ENCODE assay signal across 14 cellular contexts in the genomic region with DNA sequence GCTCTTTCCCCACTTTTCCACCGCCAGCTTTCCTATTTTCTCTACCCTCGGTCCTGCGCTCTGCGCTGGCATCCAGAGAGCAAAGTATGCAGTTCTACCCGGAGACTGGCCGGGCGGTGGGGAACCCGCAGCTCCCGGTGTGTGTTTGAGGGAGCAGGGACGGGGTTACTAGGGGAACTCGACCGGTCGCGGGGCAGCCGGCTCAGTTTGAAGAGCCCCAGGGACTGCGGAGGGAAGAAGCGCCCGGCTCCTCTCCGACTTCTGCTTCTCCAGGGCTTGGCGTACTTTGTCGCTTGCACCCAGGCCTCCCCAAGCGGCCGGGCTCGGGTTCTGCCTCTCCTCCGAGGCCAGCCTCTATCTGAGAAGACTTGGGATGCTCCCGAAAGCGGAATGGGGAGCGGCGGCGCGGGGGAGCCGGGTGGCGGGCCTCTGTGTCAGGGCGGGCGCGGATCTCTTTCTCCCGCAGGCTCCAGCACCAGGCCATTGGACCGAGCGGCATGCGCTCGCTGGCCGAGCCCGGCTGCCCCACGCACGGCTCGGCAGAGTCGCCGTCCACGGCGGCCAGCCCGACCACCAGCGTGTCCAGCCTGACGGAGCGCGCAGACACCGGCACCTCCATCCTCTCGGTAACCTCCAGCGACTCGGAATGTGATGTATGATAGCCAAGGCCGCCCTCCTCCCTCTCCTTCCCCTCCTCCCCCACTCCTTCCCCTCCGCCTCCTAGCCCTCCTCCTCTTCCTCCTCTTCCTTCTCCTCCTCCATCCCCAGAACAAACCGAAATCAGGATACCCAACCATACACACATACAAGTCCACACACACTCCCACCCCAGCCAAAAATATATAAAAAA. TPM values are rescaled to one million over a fixed set of nuclear protein-coding genes. Genes with fewer than 3 reads are reported as not detected.
DNase-seq lines count a peak whose midpoint lies in the region; ATAC-seq and TF ChIP-seq lines count a peak whose summit lies in the region.
"Had no signal": no experiment of that assay in that cellular context is flagged by ENCODE, and none has a peak within 500 bp of the region (broad histone marks: within the 10 kb centered on the region; RNA-seq: fewer than 3 reads in every experiment).

No MANE protein-coding gene starts in this region.

- H3K9me3 ChIP-seq in adipocyte (ENCODE audit: control insufficient read depth, low read length) (no peaks in the 10 kb centered on the region), left lung (no peaks in the 10 kb centered on the region), OCI-LY7 (ENCODE audit: low read length) (no peaks in the 10 kb centered on the region), upper lobe of right lung (no peaks in the 10 kb centered on the region)
- H3K9me3 ChIP-seq: pancreas had no signal

- H3K79me2 ChIP-seq in OCI-LY7 (ENCODE audit: insufficient read depth, low read depth, low read length): no peaks in the 10 kb centered on the region

- intact Hi-C loops in left lung (cut with DNase I) (no loop called here), OCI-LY7 (cut with micrococcal nuclease; ENCODE audit: unreplicated experiment) (no loop called here), upper lobe of right lung (cut with DNase I) (no loop called here)

- H2AFZ ChIP-seq in OCI-LY7 (ENCODE audit: low read length): no peak overlapping the region

- TF ChIP-seq CTCF in left lung (IDR thresholded peaks at IDR 0.05) (no peak), OCI-LY7 (conservative IDR thresholded peaks at IDR 0.05; ENCODE audit: low read length) (no peak), upper lobe of right lung (IDR thresholded peaks at IDR 0.05) (no peak)

- no peaks in the 10 kb centered on the region for H3K36me3 Mint-ChIP-seq in activated T-cell treated with anti-CD3 and anti-CD28 coated beads, Interleukin-2, amount 50 U/mL, for 24 hours (ENCODE audit: low read depth)
- H3K36me3 Mint-ChIP-seq in stimulated activated naive B cell treated with anti-CD40 and anti-IgM and Interleukin-4, amounts not matched to agents 10 μg/mL and 1 μg/mL and 100 μg/mL, for 72 hours: peaks cover 0 to 2% of the 10 kb centered on the region in 2 donors

- H3K4me1 Mint-ChIP-seq in activated T-cell treated with anti-CD3 and anti-CD28 coated beads, Interleukin-2, amount 50 U/mL, for 24 hours (ENCODE audit: low read depth): peaks cover 49% of the 10 kb centered on the region
- H3K4me1 Mint-ChIP-seq in stimulated activated naive B cell treated with anti-CD40 and anti-IgM and Interleukin-4, amounts not matched to agents 10 μg/mL and 1 μg/mL and 100 μg/mL, for 72 hours: peaks cover 39 to 71% of the 10 kb centered on the region in 2 donors

- H3K27ac Mint-ChIP-seq in activated T-cell treated with anti-CD3 and anti-CD28 coated beads, Interleukin-2, amount 50 U/mL, for 24 hours: no peak overlapping the region
- peak overlapping the region; percentile 39 for H3K27ac Mint-ChIP-seq in stimulated activated naive B cell treated with anti-CD40 and anti-IgM and Interleukin-4, amounts not matched to agents 10 μg/mL and 1 μg/mL and 100 μg/mL, for 72 hours

- H3K9me2 ChIP-seq in OCI-LY7 (ENCODE audit: insufficient read depth, low read length): no peaks in the 10 kb centered on the region

- no peaks in the 10 kb centered on the region for H3K9me3 Mint-ChIP-seq in activated T-cell treated with anti-CD3 and anti-CD28 coated beads, Interleukin-2, amount 50 U/mL, for 24 hours
- no peaks in the 10 kb centered on the region for H3K9me3 Mint-ChIP-seq in stimulated activated naive B cell treated with anti-CD40 and anti-IgM and Interleukin-4, amounts not matched to agents 10 μg/mL and 1 μg/mL and 100 μg/mL, for 72 hours

- DNase-seq in activated T-cell treated with anti-CD3 and anti-CD28 coated beads, Interleukin-2, amount 50 U/mL, for 24 hours: peak; percentile 34
- DNase-seq in activated T-cell treated with anti-CD3 and anti-CD28 coated beads for 4 hours (no peak), adipocyte (ENCODE audit: low read depth) (no peak), left lung (no peak), OCI-LY7 (ENCODE audit: low spot score) (no peak), upper lobe of right lung (no peak)
- DNase-seq in stimulated activated naive B cell treated with anti-CD40 and anti-IgM and Interleukin-4, amounts not matched to agents 10 μg/mL and 1 μg/mL and 100 μg/mL, for 72 hours: no peak
- DNase-seq: islet precursor cell, NCI-H2171 treated with DMSO at 0.1 percent for 48 hours, pancreas had no signal

- BruUV-seq in OCI-LY7 (replicated peaks; lab: Mats Ljungman, UMichigan): no TSS peak

- peaks cover 9% of the 10 kb centered on the region for H3K4me1 ChIP-seq in adipocyte (ENCODE audit: control insufficient read depth, insufficient read depth, low read length)
- peaks cover 6 to 34% of the 10 kb centered on the region in 2 donors for H3K4me1 ChIP-seq in left lung
- H3K4me1 ChIP-seq in OCI-LY7 (ENCODE audit: insufficient read depth, low read length, poor library complexity, severe bottlenecking): no peaks in the 10 kb centered on the region
- peaks cover 20% of the 10 kb centered on the region for H3K4me1 ChIP-seq in upper lobe of right lung

- peak overlapping the region; percentile 35 for H3K4me3 Mint-ChIP-seq in activated T-cell treated with anti-CD3 and anti-CD28 coated beads, Interleukin-2, amount 50 U/mL, for 24 hours
- H3K4me3 Mint-ChIP-seq in stimulated activated naive B cell treated with anti-CD40 and anti-IgM and Interleukin-4, amounts not matched to agents 10 μg/mL and 1 μg/mL and 100 μg/mL, for 72 hours: peak overlapping the region; percentile 74 to 79

- peak overlapping the region; percentile 54 for H3K4me3 ChIP-seq in adipocyte (ENCODE audit: low read length)
- no peak overlapping the region for H3K4me3 ChIP-seq in left lung
- H3K4me3 ChIP-seq in OCI-LY7 (ENCODE audit: low read depth, low read length, poor library complexity, severe bottlenecking): no peak overlapping the region
- H3K4me3 ChIP-seq in upper lobe of right lung: no peak overlapping the region
- H3K4me3 ChIP-seq: pancreas had no signal

- H3K27me3 Mint-ChIP-seq in activated T-cell treated with anti-CD3 and anti-CD28 coated beads, Interleukin-2, amount 50 U/mL, for 24 hours: peaks cover 96% of the 10 kb centered on the region
- H3K27me3 Mint-ChIP-seq in stimulated activated naive B cell treated with anti-CD40 and anti-IgM and Interleukin-4, amounts not matched to agents 10 μg/mL and 1 μg/mL and 100 μg/mL, for 72 hours: peaks cover 92 to 99% of the 10 kb centered on the region in 2 donors

- H3K9ac ChIP-seq in adipocyte (ENCODE audit: low read length): no peak overlapping the region

- H3K4me2 ChIP-seq in OCI-LY7 (ENCODE audit: low read length): no peak overlapping the region

- no peaks in the 10 kb centered on the region for H3K36me3 ChIP-seq in adipocyte (ENCODE audit: control insufficient read depth, insufficient read depth, low read length, severe bottlenecking)
- H3K36me3 ChIP-seq in left lung: no peaks in the 10 kb centered on the region
- H3K36me3 ChIP-seq in OCI-LY7 (ENCODE audit: insufficient read depth, low read length): no peaks in the 10 kb centered on the region
- no peaks in the 10 kb centered on the region for H3K36me3 ChIP-seq in upper lobe of right lung
- H3K36me3 ChIP-seq: pancreas had no signal

- H4K20me1 ChIP-seq in OCI-LY7 (ENCODE audit: insufficient read depth, low read length): no peaks in the 10 kb centered on the region

- H3K27me3 ChIP-seq in adipocyte (replicated peaks; ENCODE audit: control insufficient read depth, insufficient read depth, low read length) (peaks cover 85% of the 10 kb centered on the region), left lung (peaks cover 85 to 100% of the 10 kb centered on the region in 2 donors), upper lobe of right lung (peaks cover 90% of the 10 kb centered on the region)

- CTCF ChIA-PET in OCI-LY7 (lab: Charles Lee; ENCODE audit: unreplicated experiment): no interaction called here

- H3K27ac ChIP-seq in left lung (no peak overlapping the region), OCI-LY7 (ENCODE audit: low read depth, low read length, poor library complexity, severe bottlenecking) (no peak overlapping the region), upper lobe of right lung (no peak overlapping the region)
- H3K27ac ChIP-seq: epithelial cell of prostate, pancreas had no signal

- ATAC-seq in left lung (peak; percentile 11), upper lobe of right lung (no peak), HG03521 (IDR thresholded peaks at IDR 0.05; ENCODE audit: unreplicated experiment) (no peak)
- peak in 1 of 2 donors; percentile 13 for ATAC-seq in stimulated activated naive B cell treated with anti-CD40 and anti-IgM and Interleukin-4, amounts not matched to agents 10 μg/mL and 1 μg/mL and 100 μg/mL, for 72 hours (replicated peaks)
- ATAC-seq: Right ventricle myocardium inferior had no signal

- POLR2A ChIA-PET in OCI-LY7 (lab: Charles Lee): no interaction called here

RNA-seq across cellular contexts. Expression of gene SIX3, which starts 2.8 kb away (rescaled TPM):
- total RNA-seq in left lung (not detected), OCI-LY7 (2022) (not detected in 2 replicates), upper lobe of right lung (not detected)
- total RNA-seq in OCI-LY7 (2014; rRNA removed; shearing (Covaris generic)): not detected in 2 replicates
- total RNA-seq: Right ventricle myocardium inferior, ureter had no signal
